ENCODE assay signal across 8 cellular contexts in the genomic region with DNA sequence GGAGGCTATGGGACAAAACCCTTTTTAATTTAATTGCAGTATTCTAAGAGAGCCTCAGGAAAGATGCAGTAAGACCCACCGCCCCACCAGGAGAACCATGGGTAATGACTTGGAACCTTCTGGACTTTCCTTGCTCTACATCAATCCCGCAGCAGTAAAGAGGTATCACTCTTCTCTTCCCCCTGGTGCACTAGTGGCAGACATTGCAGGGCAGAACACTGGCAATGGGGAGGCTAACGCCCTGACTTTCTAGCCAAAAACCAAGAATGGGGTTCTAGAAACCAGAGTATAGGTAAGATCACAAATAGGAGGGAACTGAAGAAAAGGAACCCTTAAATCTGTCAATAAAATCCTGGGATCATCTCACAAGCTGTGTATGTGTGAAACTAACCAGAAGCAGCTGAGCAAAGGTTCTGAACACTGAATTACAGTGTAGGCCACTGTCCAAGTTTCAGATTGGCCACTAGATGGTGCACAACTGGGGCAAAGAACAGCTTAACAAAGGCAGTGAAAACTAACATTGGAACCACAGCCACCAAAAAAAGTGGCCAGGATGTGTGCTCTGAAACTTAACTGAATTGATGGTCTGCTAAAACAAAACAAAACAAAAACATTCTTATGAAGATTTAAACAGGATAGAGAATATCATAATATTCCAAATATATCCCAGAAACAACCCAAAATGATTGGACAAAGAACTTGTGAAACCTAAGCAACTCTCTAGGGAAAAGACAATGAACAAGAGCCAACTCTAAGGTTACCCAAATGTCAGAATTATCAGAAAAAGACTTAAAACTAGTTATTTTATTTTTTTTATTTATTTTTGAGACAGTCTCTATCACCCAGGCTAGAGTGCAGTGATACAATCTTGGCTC. TPM values are rescaled to one million over a fixed set of nuclear protein-coding genes. Genes with fewer than 3 reads are reported as not detected.
DNase-seq lines count a peak whose midpoint lies in the region; TF ChIP-seq lines count a peak whose summit lies in the region.

No MANE protein-coding gene starts in this region.

- H3K36me3 Mint-ChIP-seq in activated T-helper 1 cell treated with anti-CD3 and anti-CD28 coated beads, Interleukin-12 subunit alpha, Interleukin-12 subunit beta, Interleukin-2, Interleukin-4 antibody, amounts not matched to agents 30 ng/mL and 10 ng/mL and 1 ng/mL, durations not matched to agents 14 hours and 24 hours and 36 hours (ENCODE audit: low read depth) = no peaks in the 10 kb centered on the region

- no peak overlapping the region for H3K4me3 Mint-ChIP-seq in activated T-helper 1 cell treated with anti-CD3 and anti-CD28 coated beads, Interleukin-12 subunit alpha, Interleukin-12 subunit beta, Interleukin-2, Interleukin-4 antibody, amounts not matched to agents 30 ng/mL and 10 ng/mL and 1 ng/mL, durations not matched to agents 14 hours and 24 hours and 36 hours

- CTCF ChIA-PET in HEK293 (lab: Yijun Ruan, JAX) = interaction anchor here (0.5 to 2.6 kb wide), 15 partner anchors 8 to 744 kb away, joined by 3 to 14 read pairs (median 4); a partner anchor contains a TSS

- DNase-seq in NCI-H510A treated with DMSO at 0.1 percent for 48 hours (lab: John Stamatoyannopoulos, UW) = peak; percentile 57
- DNase-seq in NCI-H510A (lab: John Stamatoyannopoulos, UW) = no peak
- DNase-seq in NCI-H69 (lab: John Stamatoyannopoulos, UW) = peak; percentile 66
- DNase-seq in activated T-helper 1 cell treated with anti-CD3 and anti-CD28 coated beads, Interleukin-12 subunit alpha, Interleukin-12 subunit beta, Interleukin-2, Interleukin-4 antibody, amounts not matched to agents 30 ng/mL and 10 ng/mL and 1 ng/mL, durations not matched to agents 14 hours and 24 hours and 36 hours (ENCODE audit: low spot score) = peak; percentile 11
- peak; percentile 29 for DNase-seq in hepatic stellate cell (ENCODE audit: low spot score)
- DNase-seq in stimulated activated CD8-positive, alpha-beta memory T cell treated with anti-CD3 and anti-CD28 coated beads, Interleukin-12 subunit alpha, Interleukin-12 subunit beta, amount 100 ng/mL, for 1 hour (ENCODE audit: low read depth) = peak; percentile 7
- DNase-seq in NCI-H1048 (lab: John Stamatoyannopoulos, UW) = no peak

- H3K27me3 Mint-ChIP-seq in activated T-helper 1 cell treated with anti-CD3 and anti-CD28 coated beads, Interleukin-12 subunit alpha, Interleukin-12 subunit beta, Interleukin-2, Interleukin-4 antibody, amounts not matched to agents 30 ng/mL and 10 ng/mL and 1 ng/mL, durations not matched to agents 14 hours and 24 hours and 36 hours (ENCODE audit: insufficient read depth) = peaks cover 2% of the 10 kb centered on the region

- H3K27ac ChIP-seq in HEK293 (ENCODE audit: extremely low read depth, low read depth, low read length) = no peak overlapping the region

- peaks cover 26 to 42% of the 10 kb centered on the region in 2 experiments for H3K36me3 ChIP-seq in HEK293 (ENCODE audit: control insufficient read depth in 2 of 2, insufficient read depth in 1 of 2, low read length in 2 of 2)

- H3K9me3 Mint-ChIP-seq in activated T-helper 1 cell treated with anti-CD3 and anti-CD28 coated beads, Interleukin-12 subunit alpha, Interleukin-12 subunit beta, Interleukin-2, Interleukin-4 antibody, amounts not matched to agents 30 ng/mL and 10 ng/mL and 1 ng/mL, durations not matched to agents 14 hours and 24 hours and 36 hours = no peaks in the 10 kb centered on the region

- no peaks in the 10 kb centered on the region for H3K4me1 ChIP-seq in HEK293 (ENCODE audit: control insufficient read depth, insufficient read depth, low read length)

- no peak overlapping the region for H3K27ac Mint-ChIP-seq in activated T-helper 1 cell treated with anti-CD3 and anti-CD28 coated beads, Interleukin-12 subunit alpha, Interleukin-12 subunit beta, Interleukin-2, Interleukin-4 antibody, amounts not matched to agents 30 ng/mL and 10 ng/mL and 1 ng/mL, durations not matched to agents 14 hours and 24 hours and 36 hours

- POLR2A ChIA-PET in HEK293 (lab: Yijun Ruan, JAX) = interaction anchor here (0.6 kb wide), 1 partner anchor 174 kb away, joined by 3 read pairs; no protein-coding TSS in a partner anchor

- H3K9me3 ChIP-seq in HEK293 (ENCODE audit: control insufficient read depth, insufficient read depth, low read depth, low read length) = no peaks in the 10 kb centered on the region

- no peak for TF ChIP-seq CTCF in HEK293 (tag by site-specific recombination; IDR thresholded peaks at IDR 0.05)

- H3K4me3 ChIP-seq in HEK293 (ENCODE audit: low read depth, low read length) = no peak overlapping the region

- peaks cover 6% of the 10 kb centered on the region for H3K4me1 Mint-ChIP-seq in activated T-helper 1 cell treated with anti-CD3 and anti-CD28 coated beads, Interleukin-12 subunit alpha, Interleukin-12 subunit beta, Interleukin-2, Interleukin-4 antibody, amounts not matched to agents 30 ng/mL and 10 ng/mL and 1 ng/mL, durations not matched to agents 14 hours and 24 hours and 36 hours (ENCODE audit: low read depth)

- intact Hi-C loops in activated T-helper 1 cell treated with anti-CD3 and anti-CD28 coated beads, Interleukin-12 subunit alpha, Interleukin-12 subunit beta, Interleukin-2, Interleukin-4 antibody, amounts not matched to agents 30 ng/mL and 10 ng/mL and 1 ng/mL, durations not matched to agents 14 hours and 24 hours and 36 hours (cut with micrococcal nuclease) = loop anchor here (1.0 to 5.0 kb wide), 5 partner anchors 74 to 821 kb away; a partner anchor contains a TSS

TF ChIP-seq in HEK293, 187 proteins besides CTCF, POLR2A, EP300 and RAD21:
- TF ChIP-seq HOXA7 (CRISPR knock-in tag; IDR thresholded peaks at IDR 0.05; ENCODE audit: borderline replicate concordance) = no peak
- no peak for TF ChIP-seq ZNF544 (tag by site-specific recombination; IDR thresholded peaks at IDR 0.05)
- no peak for TF ChIP-seq ZSCAN23 (tag by site-specific recombination; IDR thresholded peaks at IDR 0.05)
- peak; percentile 44 for TF ChIP-seq ZNF654 (tag by site-specific recombination; IDR thresholded peaks at IDR 0.05; ENCODE audit: low read depth)
- TF ChIP-seq, protein P1, sequence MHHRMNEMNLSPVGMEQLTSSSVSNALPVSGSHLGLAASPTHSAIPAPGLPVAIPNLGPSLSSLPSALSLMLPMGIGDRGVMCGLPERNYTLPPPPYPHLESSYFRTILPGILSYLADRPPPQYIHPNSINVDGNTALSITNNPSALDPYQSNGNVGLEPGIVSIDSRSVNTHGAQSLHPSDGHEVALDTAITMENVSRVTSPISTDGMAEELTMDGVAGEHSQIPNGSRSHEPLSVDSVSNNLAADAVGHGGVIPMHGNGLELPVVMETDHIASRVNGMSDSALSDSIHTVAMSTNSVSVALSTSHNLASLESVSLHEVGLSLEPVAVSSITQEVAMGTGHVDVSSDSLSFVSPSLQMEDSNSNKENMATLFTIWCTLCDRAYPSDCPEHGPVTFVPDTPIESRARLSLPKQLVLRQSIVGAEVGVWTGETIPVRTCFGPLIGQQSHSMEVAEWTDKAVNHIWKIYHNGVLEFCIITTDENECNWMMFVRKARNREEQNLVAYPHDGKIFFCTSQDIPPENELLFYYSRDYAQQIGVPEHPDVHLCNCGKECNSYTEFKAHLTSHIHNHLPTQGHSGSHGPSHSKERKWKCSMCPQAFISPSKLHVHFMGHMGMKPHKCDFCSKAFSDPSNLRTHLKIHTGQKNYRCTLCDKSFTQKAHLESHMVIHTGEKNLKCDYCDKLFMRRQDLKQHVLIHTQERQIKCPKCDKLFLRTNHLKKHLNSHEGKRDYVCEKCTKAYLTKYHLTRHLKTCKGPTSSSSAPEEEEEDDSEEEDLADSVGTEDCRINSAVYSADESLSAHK (tag by site-specific recombination; IDR thresholded peaks at IDR 0.05) = no peak
- no peak for TF ChIP-seq ZNF530 (tag by site-specific recombination; IDR thresholded peaks at IDR 0.05; ENCODE audit: low read depth)
TF ChIP-seq in HEK293: peak in this region for 1.

RNA-seq across cellular contexts. Expression of a gene that starts 6.6 kb away (rescaled TPM):
- 0.32 TPM in 1 of 2 replicates, not detected in the other for total RNA-seq in activated T-helper 1 cell treated with anti-CD3 and anti-CD28 coated beads, Interleukin-12 subunit alpha, Interleukin-12 subunit beta, Interleukin-2, Interleukin-4 antibody, amounts not matched to agents 30 ng/mL and 10 ng/mL and 1 ng/mL, durations not matched to agents 14 hours and 24 hours and 36 hours

Comparison
In these comparisons a context has a peak if more than half of its experiments do, and no peak if none do; other contexts are left out.
1. DNase-seq: peak in NCI-H510A treated with DMSO at 0.1 percent for 48 hours (single experiment), NCI-H69 (single experiment), activated T-helper 1 cell treated with anti-CD3 and anti-CD28 coated beads, Interleukin-12 subunit alpha, Interleukin-12 subunit beta, Interleukin-2, Interleukin-4 antibody, amounts not matched to agents 30 ng/mL and 10 ng/mL and 1 ng/mL, durations not matched to agents 14 hours and 24 hours and 36 hours (single experiment), hepatic stellate cell (single experiment) and stimulated activated CD8-positive, alpha-beta memory T cell treated with anti-CD3 and anti-CD28 coated beads, Interleukin-12 subunit alpha, Interleukin-12 subunit beta, amount 100 ng/mL, for 1 hour (single experiment); none in NCI-H510A (single experiment) and NCI-H1048 (single experiment).